Comparison of ENCODE assay signal across 10 cellular contexts in genomic region chr3:152271465-152272035, GRCh38. TPM values are rescaled to one million over a fixed set of nuclear protein-coding genes. Genes with fewer than 3 reads are reported as not detected.
A peak's percentile ranks its signal among the peaks of the same experiment; 100 is the strongest.
DNase-seq lines count a peak whose midpoint lies in the region; ATAC-seq, FAIRE-seq and TF ChIP-seq lines count a peak whose summit lies in the region.
"Had no signal": no experiment of that assay in that cellular context is flagged by ENCODE, and none has a peak within 500 bp of the region (broad histone marks: within the 10 kb centered on the region; RNA-seq: fewer than 3 reads in every experiment).

No MANE protein-coding gene starts in this region.

- FAIRE-seq in pancreas (lab: Jason Lieb, UNC): no peak

- H3K9me3 ChIP-seq in cardiac muscle cell (ENCODE audit: low read depth) (no peaks in the 10 kb centered on the region), uterus (no peaks in the 10 kb centered on the region), pancreas (no peaks in the 10 kb centered on the region)

- H3K4me3 ChIP-seq in cardiac muscle cell (peak overlapping the region; percentile 79), astrocyte of the cerebellum (ENCODE audit: low read depth, low read length) (peak overlapping the region; percentile 72), uterus (peak overlapping the region; percentile 58 to 84), pancreas (peak overlapping the region in 2 of 4 donors; percentile 66 to 85)

- peak overlapping the region; percentile 66 for H3K27ac Mint-ChIP-seq in mesothelial cell of epicardium

- peaks cover 9% of the 10 kb centered on the region for H3K27me3 ChIP-seq in cardiac muscle cell
- H3K27me3 ChIP-seq in uterus: no peaks in the 10 kb centered on the region
- no peaks in the 10 kb centered on the region for H3K27me3 ChIP-seq in pancreas

- no peak overlapping the region for H3K27ac ChIP-seq in cardiac muscle cell
- peak overlapping the region; percentile 98 to 99 for H3K27ac ChIP-seq in uterus
- H3K27ac ChIP-seq in pancreas: peak overlapping the region in 2 of 4 donors; percentile 98 to 99

- intact Hi-C loops in Right ventricle myocardium superior (cut with DNase I) (no loop called here), uterus (cut with DNase I; ENCODE audit: low total_unique reads) (no loop called here), pancreas (cut with DNase I) (no loop called here)

- H3K27me3 Mint-ChIP-seq in mesothelial cell of epicardium (ENCODE audit: low read depth): no peaks in the 10 kb centered on the region

- DNase-seq in cardiac muscle cell (ENCODE audit: low read depth in 1 of 2, low spot score in 1 of 2) (no peak), Right ventricle myocardium superior (no peak), astrocyte of the cerebellum (ENCODE audit: low read depth) (no peak), mesothelial cell of epicardium (ENCODE audit: low spot score in 2 of 2, unreplicated experiment in 2 of 2) (no peak), uterus (no peak), pancreas (no peak), cerebellum (ENCODE audit: low spot score) (no peak), iPS-NIHi11 (ENCODE audit: low spot score) (no peak)
- DNase-seq: SIG-M5 had no signal

- H3K4me1 ChIP-seq in cardiac muscle cell (ENCODE audit: low read depth) (peaks cover 18% of the 10 kb centered on the region), uterus (peaks cover 0 to 5% of the 10 kb centered on the region in 2 donors), pancreas (peaks cover 10 to 46% (median 45%) of the 10 kb centered on the region in 3 donors)

- no peaks in the 10 kb centered on the region for H3K36me3 Mint-ChIP-seq in mesothelial cell of epicardium

- peak overlapping the region; percentile 90 for H3K4me3 Mint-ChIP-seq in mesothelial cell of epicardium

- ATAC-seq in Right ventricle myocardium superior (ENCODE audit: poor library complexity) (no peak), pancreas (no peak)
- ATAC-seq: esophagus mucosa had no signal

- no peak for TF ChIP-seq POLR2A in uterus (IDR thresholded peaks at IDR 0.05)

- 52 to 67% methylated on average over 3 of the region's 3 CpGs for WGBS in pancreas, 2 donors

- in situ Hi-C loops in astrocyte of the cerebellum (cut with HindIII; ENCODE audit: low sequenced_read_pairs): no loop called here

- no peaks in the 10 kb centered on the region for H3K36me3 ChIP-seq in cardiac muscle cell
- no peaks in the 10 kb centered on the region for H3K36me3 ChIP-seq in uterus
- no peaks in the 10 kb centered on the region for H3K36me3 ChIP-seq in pancreas

- TF ChIP-seq CTCF in cardiac muscle cell (IDR thresholded peaks at IDR 0.05; ENCODE audit: low read depth, low read length) (no peak), astrocyte of the cerebellum (IDR thresholded peaks at IDR 0.05; ENCODE audit: low read depth, low read length, missing control alignments) (no peak), mesothelial cell of epicardium (IDR thresholded peaks at IDR 0.05; ENCODE audit: unreplicated experiment) (no peak), uterus (IDR thresholded peaks at IDR 0.05) (no peak), pancreas (IDR thresholded peaks at IDR 0.05) (no peak)

- no peaks in the 10 kb centered on the region for H3K9me3 Mint-ChIP-seq in mesothelial cell of epicardium

- peaks cover 53% of the 10 kb centered on the region for H3K4me1 Mint-ChIP-seq in mesothelial cell of epicardium

RNA-seq across cellular contexts. Expression of gene MBNL1, which starts 2.8 kb away (rescaled TPM):
- total RNA-seq in cardiac muscle cell (72.7 and 75.1 TPM in 2 replicates), Right ventricle myocardium superior (182 TPM), mesothelial cell of epicardium (67.8 to 74.8 TPM (median 72.9 TPM) in 3 replicates), uterus (100 to 1,000 TPM; 219 to 470 (median 243) TPM), pancreas (10 to 100 TPM; 30.5 to 73.2 (median 49.2) TPM), cerebellum (69.0 TPM)
- polyA plus RNA-seq in cardiac muscle cell (18.1 and 21.2 TPM in 2 replicates), pancreas (10 to 100 TPM; 15.2 to 22.2 TPM)
